In genomic region chr15:75031773-75032302, GRCh38 we compare ENCODE assay signal across 1 cellular context.
TF ChIP-seq lines count a peak whose summit lies in the region.

No MANE protein-coding gene starts in this region.

TF ChIP-seq in GM23338, 12 proteins besides CTCF, POLR2A, EP300 and RAD21 (continued from another document):
- TF ChIP-seq POLR2AphosphoS5 (IDR thresholded peaks at IDR 0.05; ENCODE audit: low read depth) (no peak), ZNF114 (CRISPR knock-in tag; IDR thresholded peaks at IDR 0.05) (no peak), ZNF462 (CRISPR knock-in tag; IDR thresholded peaks at IDR 0.05) (no peak), NANOG (IDR thresholded peaks at IDR 0.05; ENCODE audit: borderline replicate concordance) (no peak), JUNB (IDR thresholded peaks at IDR 0.05; ENCODE audit: unreplicated experiment) (no peak), EZH2phosphoT487 (IDR thresholded peaks at IDR 0.05; ENCODE audit: unreplicated experiment) (no peak), CREB1 (CRISPR knock-in tag; IDR thresholded peaks at IDR 0.05; ENCODE audit: low read depth) (no peak), STAT1 (IDR thresholded peaks at IDR 0.05; ENCODE audit: unreplicated experiment) (no peak)
